Comparison of ENCODE assay signal across 1 cellular context in genomic region chr6:4781426-4781825, GRCh38.
TF ChIP-seq lines count a peak whose summit lies in the region.

No MANE protein-coding gene starts in this region.

TF ChIP-seq in HepG2, 621 proteins besides CTCF, POLR2A, EP300 and RAD21 (continued from another document):
- no peak for TF ChIP-seq UBTF (CRISPR knock-in tag; IDR thresholded peaks at IDR 0.05)
- TF ChIP-seq ZBTB43 (CRISPR knock-in tag; conservative IDR thresholded peaks at IDR 0.05), result no peak
- no peak for TF ChIP-seq TGIF2 (CRISPR knock-in tag; IDR thresholded peaks at IDR 0.05)
- TF ChIP-seq PRDM15 (CRISPR knock-in tag; IDR thresholded peaks at IDR 0.05), result no peak
- TF ChIP-seq ZFP90 (CRISPR knock-in tag; IDR thresholded peaks at IDR 0.05; ENCODE audit: borderline replicate concordance), result no peak
- TF ChIP-seq BCLAF1 (IDR thresholded peaks at IDR 0.05), result no peak
- TF ChIP-seq THYN1 (CRISPR knock-in tag; IDR thresholded peaks at IDR 0.05; ENCODE audit: borderline replicate concordance, low read depth), result no peak
